ENCODE assay signal across 12 cellular contexts in genomic region chr3:113150253-113150652, GRCh38.
"Had no signal": no experiment of that assay in that cellular context is flagged by ENCODE, and none has a peak within 500 bp of the region (broad histone marks: within the 10 kb centered on the region; RNA-seq: fewer than 3 reads in every experiment).

No MANE protein-coding gene starts in this region.

- H3K9me3 ChIP-seq: pancreas had no signal

- ATAC-seq: stimulated activated effector memory CD8-positive, alpha-beta T cell treated with anti-CD3 and anti-CD28 coated beads, Interleukin-12 subunit alpha, Interleukin-12 subunit beta, amount 100 ng/mL, for 72 hours had no signal

- H3K4me3 ChIP-seq: pancreas, SK-N-MC had no signal

- H3K27ac ChIP-seq: epithelial cell of prostate had no signal

- DNase-seq: activated CD4-positive, alpha-beta T cell treated with anti-CD3 and anti-CD28 coated beads for 4 hours; activated naive CD4-positive, alpha-beta T cell treated with Interleukin-2 at 50 U/mL for 16 hours; central memory CD4-positive, alpha-beta T cell; cortex of kidney; effector memory CD4-positive, alpha-beta T cell; pancreas; small intestine; substantia nigra; T-helper 1 cell had no signal

- H3K27me3 ChIP-seq: pancreas had no signal

- H3K36me3 ChIP-seq: pancreas had no signal
